8 cellular contexts compared by ENCODE assay signal in genomic region chr5:41270423-41271251, GRCh38. TPM values are rescaled to one million over a fixed set of nuclear protein-coding genes. Genes with fewer than 3 reads are reported as not detected.
A peak's percentile ranks its signal among the peaks of the same experiment; 100 is the strongest.
DNase-seq lines count a peak whose midpoint lies in the region; ATAC-seq and TF ChIP-seq lines count a peak whose summit lies in the region.

No MANE protein-coding gene starts in this region.

- no peak overlapping the region for H3K9ac ChIP-seq in Karpas-422 (ENCODE audit: low read length)
- no peak overlapping the region for H3K9ac ChIP-seq in SU-DHL-6 (ENCODE audit: low read length)

- H3K27ac Mint-ChIP-seq in progenitor cell of endocrine pancreas, result no peak overlapping the region

- H3K9me3 ChIP-seq in Karpas-422 (ENCODE audit: low read length) (no peaks in the 10 kb centered on the region), SU-DHL-6 (ENCODE audit: insufficient read depth, low read length) (no peaks in the 10 kb centered on the region)

- ATAC-seq in GM21576 (IDR thresholded peaks at IDR 0.05; ENCODE audit: unreplicated experiment), result peak; percentile 76

- no peaks in the 10 kb centered on the region for H3F3A ChIP-seq in SU-DHL-6 (ENCODE audit: insufficient read depth)

- no peaks in the 10 kb centered on the region for H3K9me3 Mint-ChIP-seq in progenitor cell of endocrine pancreas (ENCODE audit: low read depth)

- H3K4me1 Mint-ChIP-seq in progenitor cell of endocrine pancreas (ENCODE audit: low read depth), result no peaks in the 10 kb centered on the region

- no peak for DNase-seq in GM12864 (ENCODE audit: low read depth)
- peak; percentile 80 for DNase-seq in Karpas-422
- peak; percentile 77 for DNase-seq in globus pallidus (ENCODE audit: low spot score)
- DNase-seq in progenitor cell of endocrine pancreas (ENCODE audit: low spot score, unreplicated experiment), result peak; percentile 11
- DNase-seq in stimulated activated naive CD4-positive, alpha-beta T cell (lab: John Stamatoyannopoulos, UW), result no peak
- no peak for DNase-seq in activated naive CD4-positive, alpha-beta T cell (lab: John Stamatoyannopoulos, UW)

- H3K79me2 ChIP-seq in Karpas-422 (ENCODE audit: low read length) (no peaks in the 10 kb centered on the region), SU-DHL-6 (ENCODE audit: insufficient read depth, low read length) (no peaks in the 10 kb centered on the region)

- H2AFZ ChIP-seq in Karpas-422 (ENCODE audit: low read length) (no peak overlapping the region), SU-DHL-6 (ENCODE audit: low read depth, low read length, severe bottlenecking) (no peak overlapping the region)

- H3K9me2 ChIP-seq in Karpas-422 (replicated peaks; ENCODE audit: insufficient read depth, low read length) (no peaks in the 10 kb centered on the region), SU-DHL-6 (replicated peaks; ENCODE audit: insufficient read depth, low read length) (no peaks in the 10 kb centered on the region)

- H4K20me1 ChIP-seq in Karpas-422 (ENCODE audit: insufficient read depth, low read depth, low read length) (no peaks in the 10 kb centered on the region), SU-DHL-6 (ENCODE audit: low read depth, low read length) (no peaks in the 10 kb centered on the region)

- H3K27me3 Mint-ChIP-seq in progenitor cell of endocrine pancreas, result no peaks in the 10 kb centered on the region

- H3K36me3 Mint-ChIP-seq in progenitor cell of endocrine pancreas (ENCODE audit: insufficient read depth), result no peaks in the 10 kb centered on the region

- H3K4me1 ChIP-seq in Karpas-422 (ENCODE audit: low read length), result no peaks in the 10 kb centered on the region

- H3K27me3 ChIP-seq in Karpas-422 (ENCODE audit: low read length) (no peaks in the 10 kb centered on the region), SU-DHL-6 (ENCODE audit: low read length) (no peaks in the 10 kb centered on the region)

- H3K4me3 Mint-ChIP-seq in progenitor cell of endocrine pancreas (ENCODE audit: low read depth), result no peak overlapping the region

- no peak overlapping the region for H3K4me2 ChIP-seq in Karpas-422 (ENCODE audit: low read depth, low read length, poor library complexity, severe bottlenecking)
- no peak overlapping the region for H3K4me2 ChIP-seq in SU-DHL-6 (ENCODE audit: low read depth, low read length, poor library complexity, severe bottlenecking)

- H3K36me3 ChIP-seq in Karpas-422 (ENCODE audit: insufficient read depth, low read length) (no peaks in the 10 kb centered on the region), SU-DHL-6 (ENCODE audit: low read length) (no peaks in the 10 kb centered on the region)

- no peak overlapping the region for H3K27ac ChIP-seq in Karpas-422 (ENCODE audit: low read length)
- no peak overlapping the region for H3K27ac ChIP-seq in SU-DHL-6 (ENCODE audit: low read depth, low read length)

- no peak overlapping the region for H3K4me3 ChIP-seq in GM12864 (ENCODE audit: low read depth, low read length)
- H3K4me3 ChIP-seq in Karpas-422 (ENCODE audit: low read length), result no peak overlapping the region
- no peak overlapping the region for H3K4me3 ChIP-seq in SU-DHL-6 (ENCODE audit: insufficient read depth, low read length, poor library complexity, severe bottlenecking)

- TF ChIP-seq CTCF in GM12864 (IDR thresholded peaks at IDR 0.05; ENCODE audit: low read depth, low read length, missing control alignments) (peak; percentile 70), SU-DHL-6 (IDR thresholded peaks at IDR 0.05; ENCODE audit: insufficient read depth, low read length, poor library complexity, severe bottlenecking) (peak; percentile 37), progenitor cell of endocrine pancreas (IDR thresholded peaks at IDR 0.05; ENCODE audit: unreplicated experiment) (peak; percentile 74)

RNA-seq across cellular contexts. Expression of gene C6, which starts 57.3 kb away (rescaled TPM):
- total RNA-seq in Karpas-422 (2014; rRNA removed; shearing (Covaris generic); ENCODE audit: low replicate concordance), result not detected in 2 replicates
- 0.74 and 0.95 TPM in 2 replicates for total RNA-seq in progenitor cell of endocrine pancreas

Comparison
In these comparisons a context has a peak if more than half of its experiments do, and no peak if none do; other contexts are left out.
1. DNase-seq: peak in Karpas-422 (single experiment), globus pallidus (single experiment) and progenitor cell of endocrine pancreas (single experiment); none in GM12864 (single experiment), stimulated activated naive CD4-positive, alpha-beta T cell (0 of 6) and activated naive CD4-positive, alpha-beta T cell (0 of 4).
2. Peak in every context shown above with its lines, with median percentiles within 50 percentile points of each other: CTCF ChIP-seq.